ENCODE assay signal across 20 cellular contexts in genomic region chr2:228599781-228600180, GRCh38.
DNase-seq lines count a peak whose midpoint lies in the region; ATAC-seq, FAIRE-seq and TF ChIP-seq lines count a peak whose summit lies in the region.
"Had no signal": no experiment of that assay in that cellular context is flagged by ENCODE, and none has a peak within 500 bp of the region (broad histone marks: within the 10 kb centered on the region; RNA-seq: fewer than 3 reads in every experiment).

No MANE protein-coding gene starts in this region.

- H3K27me3 ChIP-seq in astrocyte (ENCODE audit: insufficient read depth, low read length) = no peaks in the 10 kb centered on the region
- H3K27me3 ChIP-seq in transverse colon = no peaks in the 10 kb centered on the region
- H3K27me3 ChIP-seq: SJSA1 had no signal

- no peak for FAIRE-seq in astrocyte (lab: Jason Lieb, UNC)
- FAIRE-seq: G401.6 had no signal

- H3K9me3 Mint-ChIP-seq in astrocyte (ENCODE audit: unreplicated experiment) (no peaks in the 10 kb centered on the region), CD14-positive monocyte (peaks cover 0 to 9% (median 5%) of the 10 kb centered on the region in 7 donors)
- peaks cover 1 to 6% of the 10 kb centered on the region in 2 donors for H3K9me3 Mint-ChIP-seq in activated T-cell treated with anti-CD3 and anti-CD28 coated beads, Interleukin-2, amount 50 U/mL, for 72 hours

- no peaks in the 10 kb centered on the region for H3K79me2 ChIP-seq in astrocyte (ENCODE audit: insufficient read depth, low read length)

- H3K27ac ChIP-seq in astrocyte (ENCODE audit: low read depth, low read length) (peak overlapping the region; percentile 71), transverse colon (peak overlapping the region; percentile 42 to 76 (median 68))
- H3K27ac ChIP-seq: C4-2B, SJSA1 had no signal

- no peak overlapping the region for H2AFZ ChIP-seq in astrocyte (ENCODE audit: low read depth, low read length)

- peak overlapping the region; percentile 24 for H3K4me2 ChIP-seq in astrocyte (ENCODE audit: low read length)

- H3K4me1 Mint-ChIP-seq in astrocyte (ENCODE audit: low read depth, unreplicated experiment) (peaks cover 2% of the 10 kb centered on the region), CD14-positive monocyte (no peaks in the 10 kb centered on the region)
- H3K4me1 Mint-ChIP-seq in activated T-cell treated with anti-CD3 and anti-CD28 coated beads, Interleukin-2, amount 50 U/mL, for 72 hours (ENCODE audit: low read depth) = no peaks in the 10 kb centered on the region

- H3K9ac ChIP-seq in astrocyte (ENCODE audit: low read length) = no peak overlapping the region

- TF ChIP-seq EP300 in transverse colon (IDR thresholded peaks at IDR 0.05; ENCODE audit: low read depth) = no peak

- TF ChIP-seq CTCF in astrocyte (IDR thresholded peaks at IDR 0.05; ENCODE audit: insufficient read depth, low read depth, low read length) (no peak), transverse colon (IDR thresholded peaks at IDR 0.05) (no peak), CD14-positive monocyte (IDR thresholded peaks at IDR 0.05) (no peak)

- no peaks in the 10 kb centered on the region for H4K20me1 ChIP-seq in astrocyte (ENCODE audit: insufficient read depth, low read length)

- no peaks in the 10 kb centered on the region for H3K9me3 ChIP-seq in astrocyte (ENCODE audit: insufficient read depth, low read depth, low read length)
- no peaks in the 10 kb centered on the region for H3K9me3 ChIP-seq in transverse colon
- H3K9me3 ChIP-seq: HAP-1 had no signal

- in situ Hi-C loops in transverse colon (cut with MboI; ENCODE audit: low pct_ligation_motif_present in 1 of 4, low pct_unique_long_range_greater_than_20kb in 1 of 4, low sequenced_read_pairs in 3 of 4) = no loop called here

- no peaks in the 10 kb centered on the region for H3K36me3 Mint-ChIP-seq in astrocyte (ENCODE audit: low read depth, unreplicated experiment)
- no peaks in the 10 kb centered on the region for H3K36me3 Mint-ChIP-seq in activated T-cell treated with anti-CD3 and anti-CD28 coated beads, Interleukin-2, amount 50 U/mL, for 72 hours (ENCODE audit: insufficient read depth in 2 of 2)
- H3K36me3 Mint-ChIP-seq in CD14-positive monocyte = no peaks in the 10 kb centered on the region

- H3K4me1 ChIP-seq in astrocyte (ENCODE audit: insufficient read depth, low read length) = peaks cover 2% of the 10 kb centered on the region
- peaks cover 0 to 34% (median 3%) of the 10 kb centered on the region in 4 donors for H3K4me1 ChIP-seq in transverse colon
- H3K4me1 ChIP-seq: HAP-1, SJSA1 had no signal

- no peak overlapping the region for H3K4me3 Mint-ChIP-seq in astrocyte (ENCODE audit: unreplicated experiment)
- no peak overlapping the region for H3K4me3 Mint-ChIP-seq in activated T-cell treated with anti-CD3 and anti-CD28 coated beads, Interleukin-2, amount 50 U/mL, for 72 hours
- no peak overlapping the region for H3K4me3 Mint-ChIP-seq in CD14-positive monocyte

- H3K36me3 ChIP-seq in astrocyte (ENCODE audit: insufficient read depth, low read length) (no peaks in the 10 kb centered on the region), transverse colon (no peaks in the 10 kb centered on the region)
- H3K36me3 ChIP-seq: HAP-1, SJSA1 had no signal

- no peak overlapping the region for H3K4me3 ChIP-seq in Jurkat, Clone E6-1 (ENCODE audit: low read length)
- no peak overlapping the region for H3K4me3 ChIP-seq in astrocyte (ENCODE audit: insufficient read depth, low read depth, low read length)
- no peak overlapping the region for H3K4me3 ChIP-seq in transverse colon
- H3K4me3 ChIP-seq: HAP-1, SJSA1 had no signal

- H3K27ac Mint-ChIP-seq in astrocyte (ENCODE audit: unreplicated experiment) = no peak overlapping the region
- no peak overlapping the region for H3K27ac Mint-ChIP-seq in activated T-cell treated with anti-CD3 and anti-CD28 coated beads, Interleukin-2, amount 50 U/mL, for 72 hours
- no peak overlapping the region for H3K27ac Mint-ChIP-seq in CD14-positive monocyte

- no peak for TF ChIP-seq POLR2A in transverse colon (IDR thresholded peaks at IDR 0.05)

- intact Hi-C loops in head of caudate nucleus (cut with DNase I) = no loop called here
- intact Hi-C loops in transverse colon (cut with DNase I; ENCODE audit: low total_unique reads) = no loop called here
- intact Hi-C loops in CD14-positive monocyte (cut with micrococcal nuclease) = no loop called here

- 86% methylated on average over 1 of the region's 1 CpG; no CpG with 5 or more reads in 1 of the 2 donors for WGBS in transverse colon (ENCODE audit: low coverage in 1 of 2), 2 donors

- H3K27me3 Mint-ChIP-seq in astrocyte (ENCODE audit: low read depth, unreplicated experiment) (no peaks in the 10 kb centered on the region), CD14-positive monocyte (ENCODE audit: low read depth in 3 of 3) (no peaks in the 10 kb centered on the region)
- H3K27me3 Mint-ChIP-seq in activated T-cell treated with anti-CD3 and anti-CD28 coated beads, Interleukin-2, amount 50 U/mL, for 72 hours (ENCODE audit: low read depth) = no peaks in the 10 kb centered on the region

- ATAC-seq in activated T-cell treated with anti-CD3 and anti-CD28 coated beads, Interleukin-2, amount 50 U/mL, for 72 hours (replicated peaks in 1 of 2) = no peak
- ATAC-seq in HG02759 (IDR thresholded peaks at IDR 0.05; ENCODE audit: unreplicated experiment) = no peak
- ATAC-seq: Panc1 had no signal

- peak; percentile 17 for DNase-seq in Jurkat, Clone E6-1 (ENCODE audit: low read depth, low spot score)
- peak; percentile 10 for DNase-seq in astrocyte (ENCODE audit: low read depth)
- DNase-seq in head of caudate nucleus = peak in 39 of 42 donors; percentile 10 to 84 (median 46)
- no peak for DNase-seq in transverse colon
- DNase-seq in activated T-cell treated with anti-CD3 and anti-CD28 coated beads, Interleukin-2, amount 50 U/mL, for 72 hours = no peak
- DNase-seq in central memory CD4-positive, alpha-beta T cell = no peak
- no peak for DNase-seq in CD14-positive monocyte (ENCODE audit: low spot score)
- DNase-seq: AML-193, COR-L47, DMS 273 treated with DMSO at 0.1 percent for 48 hours, DND-41, KG1, NCI-H1694 treated with DMSO at 0.1 percent for 48 hours, SW 1271 had no signal

Comparison
In these comparisons a context has a peak if more than half of its experiments do, and no peak if none do; other contexts are left out.
1. DNase-seq: peak in Jurkat, Clone E6-1 (single experiment), astrocyte (single experiment) and head of caudate nucleus (39 of 42); none in transverse colon (single experiment), activated T-cell treated with anti-CD3 and anti-CD28 coated beads, Interleukin-2, amount 50 U/mL, for 72 hours (0 of 2), central memory CD4-positive, alpha-beta T cell (single experiment) and CD14-positive monocyte (single experiment).